8 cellular contexts compared by ENCODE assay signal in the genomic region with DNA sequence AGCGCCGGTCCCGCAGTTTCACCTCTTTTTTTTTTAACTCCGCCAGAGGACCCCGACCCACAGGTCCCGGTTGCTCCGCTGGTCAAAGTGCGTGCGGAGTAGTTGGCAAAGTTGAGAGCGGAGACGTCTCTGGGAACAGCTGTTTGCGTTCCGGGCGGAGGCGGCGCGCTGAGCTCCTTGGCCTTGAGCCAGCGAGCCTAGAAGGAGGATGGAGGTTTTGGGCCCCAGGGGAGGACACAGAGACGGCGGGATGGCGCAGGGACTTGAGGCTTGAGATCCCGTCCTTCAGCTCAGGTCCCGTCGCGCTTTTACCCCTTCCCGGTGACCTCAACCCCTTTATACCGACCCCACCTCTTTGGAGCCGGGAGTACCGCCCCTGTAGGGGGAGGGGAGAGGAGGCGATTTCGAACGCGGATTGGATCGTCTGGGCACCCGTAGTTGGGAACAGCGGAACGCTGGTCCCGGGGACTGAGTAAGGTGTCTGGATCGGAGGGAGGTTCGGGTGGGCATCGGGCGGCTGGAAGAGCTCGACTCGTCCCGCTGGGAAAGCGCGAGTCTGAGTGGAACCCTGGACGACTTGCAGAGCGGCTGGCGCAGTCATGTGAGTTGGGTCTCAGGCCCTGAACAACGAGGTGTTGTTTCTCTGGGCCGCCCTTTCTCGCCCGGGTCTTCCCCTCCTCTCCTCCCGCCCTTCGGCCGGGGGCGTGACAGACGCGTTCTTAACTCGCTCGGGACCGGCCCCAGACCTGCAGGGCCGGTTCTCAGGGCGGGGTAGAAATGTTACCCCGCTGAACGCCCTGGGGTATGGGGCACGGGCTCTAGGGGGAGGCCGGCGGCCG. TPM values are rescaled to one million over a fixed set of nuclear protein-coding genes. Genes with fewer than 3 reads are reported as not detected.
A peak's percentile ranks its signal among the peaks of the same experiment; 100 is the strongest.
DNase-seq lines count a peak whose midpoint lies in the region; ATAC-seq and TF ChIP-seq lines count a peak whose summit lies in the region.

Gene WBP4 (plus strand): TSS at position 435 of the 839 bp plus-strand sequence. CDS start 165 bp downstream, at position 600.

- CTCF ChIA-PET in OCI-LY7 (lab: Charles Lee; ENCODE audit: unreplicated experiment), result interaction anchor here (0.7 kb wide), 1 partner anchor 87 kb away, joined by 3 read pairs; no protein-coding TSS in a partner anchor

- H3K27ac ChIP-seq in OCI-LY7 (ENCODE audit: low read depth, low read length, poor library complexity, severe bottlenecking) (peak within 1 kb of the TSS; percentile 83), epithelial cell of prostate (peak within 1 kb of the TSS; percentile 96)

- POLR2A ChIA-PET in OCI-LY7 (lab: Charles Lee), result interaction anchor here (0.6 to 3.0 kb wide), 13 partner anchors 9 to 399 kb away, joined by 3 to 23 read pairs (median 4); partner anchors contain the start of gene ELF1

- H2AFZ ChIP-seq in OCI-LY7 (ENCODE audit: low read length), result peak within 1 kb of the TSS; percentile 70

- H3K9me3 ChIP-seq in OCI-LY7 (ENCODE audit: low read length), result no peaks in the 10 kb centered on the region

- no peaks in the 10 kb centered on the region for H3K9me2 ChIP-seq in OCI-LY7 (ENCODE audit: insufficient read depth, low read length)

- peak; percentile 67 for ATAC-seq in GM21515 (IDR thresholded peaks at IDR 0.05; ENCODE audit: unreplicated experiment)

- H3K36me3 ChIP-seq in OCI-LY7 (ENCODE audit: insufficient read depth, low read length), result peaks cover 25% of the 10 kb centered on the region

- TF ChIP-seq CTCF in OCI-LY7 (conservative IDR thresholded peaks at IDR 0.05; ENCODE audit: low read length), result no peak

- peaks cover 48% of the 10 kb centered on the region for H3K4me1 ChIP-seq in OCI-LY7 (ENCODE audit: insufficient read depth, low read length, poor library complexity, severe bottlenecking)

- peak within 1 kb of the TSS; percentile 86 for H3K4me2 ChIP-seq in OCI-LY7 (ENCODE audit: low read length)

- BruUV-seq in OCI-LY7 (replicated peaks; lab: Mats Ljungman, UMichigan), result no TSS peak

- peak within 1 kb of the TSS; percentile 74 for H3K4me3 ChIP-seq in OCI-LY7 (ENCODE audit: low read depth, low read length, poor library complexity, severe bottlenecking)

- DNase-seq in DMS114 treated with DMSO at 0.1 percent for 48 hours (lab: John Stamatoyannopoulos, UW; ENCODE audit: unreplicated experiment), result peak; percentile 83
- peak; percentile 73 for DNase-seq in HuH-7 (ENCODE audit: low spot score)
- DNase-seq in OCI-LY7 (ENCODE audit: low spot score), result peak; percentile 95
- DNase-seq in activated T-cell treated with anti-CD3 and anti-CD28 coated beads for 24 hours (ENCODE audit: low read depth), result peak; percentile 87
- peak; percentile 88 for DNase-seq in epithelial cell of prostate (ENCODE audit: low read depth, low spot score)
- DNase-seq in mucosa of gallbladder (ENCODE audit: low spot score), result peak; percentile 95
- peak; percentile 79 for DNase-seq in stimulated activated CD8-positive, alpha-beta memory T cell treated with anti-CD3 and anti-CD28 coated beads, Interleukin-4, amount 100 ng/mL, for 24 hours (ENCODE audit: low read depth)

- intact Hi-C loops in OCI-LY7 (cut with micrococcal nuclease; ENCODE audit: unreplicated experiment), result loop anchor here (2.0 to 5.0 kb wide), 6 partner anchors 78 to 441 kb away; partner anchors contain the start of gene NAA16

- H3K79me2 ChIP-seq in OCI-LY7 (ENCODE audit: insufficient read depth, low read depth, low read length), result peaks cover 74% of the 10 kb centered on the region

- H4K20me1 ChIP-seq in OCI-LY7 (ENCODE audit: insufficient read depth, low read length), result no peaks in the 10 kb centered on the region

RNA-seq across cellular contexts. Expression of gene WBP4, which starts in this region (rescaled TPM):
- total RNA-seq in OCI-LY7 (2014; rRNA removed; shearing (Covaris generic)), result 5.9 and 7.9 TPM in 2 replicates
- 7.3 and 8.6 TPM in 2 replicates for total RNA-seq in OCI-LY7 (2022)
- 9.5 TPM for total RNA-seq in mucosa of gallbladder

Comparison
In these comparisons a context has a peak if more than half of its experiments do, and no peak if none do; other contexts are left out.
1. Peak in every context shown above with its lines: DNase-seq, ATAC-seq, H3K4me3 ChIP-seq and H3K27ac ChIP-seq.